Comparison of ENCODE assay signal across 2 cellular contexts in the genomic region with DNA sequence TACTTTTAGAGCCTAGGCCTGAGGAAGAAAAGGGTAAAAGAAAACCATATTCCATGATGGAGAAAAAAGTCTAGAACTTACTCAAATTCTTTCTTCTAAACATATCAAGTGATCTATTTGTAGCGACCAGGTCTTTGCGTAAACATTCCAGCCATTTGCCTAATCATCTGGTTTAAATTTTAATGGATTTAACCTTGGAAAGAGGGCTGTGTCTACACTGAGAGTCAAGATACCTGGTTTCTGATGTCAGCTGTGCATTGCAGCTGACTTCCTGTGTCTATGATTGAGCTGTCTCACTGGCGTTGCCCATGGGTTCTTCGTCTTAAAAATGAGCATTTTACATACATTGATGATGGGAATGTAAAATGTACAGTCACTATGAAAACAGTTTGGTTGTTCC.
TF ChIP-seq lines count a peak whose summit lies in the region.

No MANE protein-coding gene starts in this region.

TF ChIP-seq in A549, 52 proteins besides CTCF, POLR2A, EP300 and RAD21 (continued from another document):
- TF ChIP-seq, protein P1, sequence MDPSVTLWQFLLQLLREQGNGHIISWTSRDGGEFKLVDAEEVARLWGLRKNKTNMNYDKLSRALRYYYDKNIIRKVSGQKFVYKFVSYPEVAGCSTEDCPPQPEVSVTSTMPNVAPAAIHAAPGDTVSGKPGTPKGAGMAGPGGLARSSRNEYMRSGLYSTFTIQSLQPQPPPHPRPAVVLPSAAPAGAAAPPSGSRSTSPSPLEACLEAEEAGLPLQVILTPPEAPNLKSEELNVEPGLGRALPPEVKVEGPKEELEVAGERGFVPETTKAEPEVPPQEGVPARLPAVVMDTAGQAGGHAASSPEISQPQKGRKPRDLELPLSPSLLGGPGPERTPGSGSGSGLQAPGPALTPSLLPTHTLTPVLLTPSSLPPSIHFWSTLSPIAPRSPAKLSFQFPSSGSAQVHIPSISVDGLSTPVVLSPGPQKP (IDR thresholded peaks at IDR 0.05; ENCODE audit: low read depth, low read length) = no peak
- TF ChIP-seq RFX5 (IDR thresholded peaks at IDR 0.05) (no peak), MAZ (IDR thresholded peaks at IDR 0.05; ENCODE audit: borderline replicate concordance, low read depth, low read length) (no peak), EHMT2 (IDR thresholded peaks at IDR 0.05; ENCODE audit: low read depth) (no peak), ZC3H11A (IDR thresholded peaks at IDR 0.05) (no peak), RARB (CRISPR knock-in tag; IDR thresholded peaks at IDR 0.05) (no peak), HOXA7 (CRISPR knock-in tag; IDR thresholded peaks at IDR 0.05) (no peak), RNF2 (IDR thresholded peaks at IDR 0.05; ENCODE audit: borderline replicate concordance, low read depth) (no peak)

TF ChIP-seq in HepG2, 621 proteins besides CTCF, POLR2A, EP300 and RAD21 (continued from another document and continues in another):
- no peak for TF ChIP-seq HOXD1 (CRISPR knock-in tag; IDR thresholded peaks at IDR 0.05)
- no peak for TF ChIP-seq SIN3B (IDR thresholded peaks at IDR 0.05; ENCODE audit: low read length)
- TF ChIP-seq, protein P2, sequence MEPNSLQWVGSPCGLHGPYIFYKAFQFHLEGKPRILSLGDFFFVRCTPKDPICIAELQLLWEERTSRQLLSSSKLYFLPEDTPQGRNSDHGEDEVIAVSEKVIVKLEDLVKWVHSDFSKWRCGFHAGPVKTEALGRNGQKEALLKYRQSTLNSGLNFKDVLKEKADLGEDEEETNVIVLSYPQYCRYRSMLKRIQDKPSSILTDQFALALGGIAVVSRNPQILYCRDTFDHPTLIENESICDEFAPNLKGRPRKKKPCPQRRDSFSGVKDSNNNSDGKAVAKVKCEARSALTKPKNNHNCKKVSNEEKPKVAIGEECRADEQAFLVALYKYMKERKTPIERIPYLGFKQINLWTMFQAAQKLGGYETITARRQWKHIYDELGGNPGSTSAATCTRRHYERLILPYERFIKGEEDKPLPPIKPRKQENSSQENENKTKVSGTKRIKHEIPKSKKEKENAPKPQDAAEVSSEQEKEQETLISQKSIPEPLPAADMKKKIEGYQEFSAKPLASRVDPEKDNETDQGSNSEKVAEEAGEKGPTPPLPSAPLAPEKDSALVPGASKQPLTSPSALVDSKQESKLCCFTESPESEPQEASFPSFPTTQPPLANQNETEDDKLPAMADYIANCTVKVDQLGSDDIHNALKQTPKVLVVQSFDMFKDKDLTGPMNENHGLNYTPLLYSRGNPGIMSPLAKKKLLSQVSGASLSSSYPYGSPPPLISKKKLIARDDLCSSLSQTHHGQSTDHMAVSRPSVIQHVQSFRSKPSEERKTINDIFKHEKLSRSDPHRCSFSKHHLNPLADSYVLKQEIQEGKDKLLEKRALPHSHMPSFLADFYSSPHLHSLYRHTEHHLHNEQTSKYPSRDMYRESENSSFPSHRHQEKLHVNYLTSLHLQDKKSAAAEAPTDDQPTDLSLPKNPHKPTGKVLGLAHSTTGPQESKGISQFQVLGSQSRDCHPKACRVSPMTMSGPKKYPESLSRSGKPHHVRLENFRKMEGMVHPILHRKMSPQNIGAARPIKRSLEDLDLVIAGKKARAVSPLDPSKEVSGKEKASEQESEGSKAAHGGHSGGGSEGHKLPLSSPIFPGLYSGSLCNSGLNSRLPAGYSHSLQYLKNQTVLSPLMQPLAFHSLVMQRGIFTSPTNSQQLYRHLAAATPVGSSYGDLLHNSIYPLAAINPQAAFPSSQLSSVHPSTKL (CRISPR knock-in tag; IDR thresholded peaks at IDR 0.05) = peak; percentile 94
- 0 out of 2 replicates have a peak, but pooled peaks have one; percentile 64 for TF ChIP-seq EHMT2 (IDR thresholded peaks at IDR 0.05; ENCODE audit: borderline replicate concordance, low read depth, low read length)
- no peak for TF ChIP-seq ZNF672 (CRISPR knock-in tag; IDR thresholded peaks at IDR 0.05)
- TF ChIP-seq HOXA9 (CRISPR knock-in tag; IDR thresholded peaks at IDR 0.05; ENCODE audit: borderline replicate concordance) = no peak
- no peak for TF ChIP-seq NAIF1 (CRISPR knock-in tag; IDR thresholded peaks at IDR 0.05; ENCODE audit: borderline replicate concordance)
- TF ChIP-seq BCL6 (CRISPR knock-in tag; IDR thresholded peaks at IDR 0.05) = peak; percentile 86
- no peak for TF ChIP-seq ZNF124 (CRISPR knock-in tag; IDR thresholded peaks at IDR 0.05)
- TF ChIP-seq KLF9 (CRISPR knock-in tag; IDR thresholded peaks at IDR 0.05; ENCODE audit: low read depth) = no peak
- peak; percentile 59; the same call in 1 of the 2 replicates for TF ChIP-seq SALL1 (CRISPR knock-in tag; IDR thresholded peaks at IDR 0.05)
- no peak for TF ChIP-seq NR3C1 (CRISPR knock-in tag; IDR thresholded peaks at IDR 0.05)
- no peak for TF ChIP-seq ZFP90 (CRISPR knock-in tag; IDR thresholded peaks at IDR 0.05; ENCODE audit: borderline replicate concordance)
- 0 out of 2 replicates have a peak, but pooled peaks have one; percentile 23 for TF ChIP-seq HOXA7 (CRISPR knock-in tag; IDR thresholded peaks at IDR 0.05)
- TF ChIP-seq, protein P3, sequence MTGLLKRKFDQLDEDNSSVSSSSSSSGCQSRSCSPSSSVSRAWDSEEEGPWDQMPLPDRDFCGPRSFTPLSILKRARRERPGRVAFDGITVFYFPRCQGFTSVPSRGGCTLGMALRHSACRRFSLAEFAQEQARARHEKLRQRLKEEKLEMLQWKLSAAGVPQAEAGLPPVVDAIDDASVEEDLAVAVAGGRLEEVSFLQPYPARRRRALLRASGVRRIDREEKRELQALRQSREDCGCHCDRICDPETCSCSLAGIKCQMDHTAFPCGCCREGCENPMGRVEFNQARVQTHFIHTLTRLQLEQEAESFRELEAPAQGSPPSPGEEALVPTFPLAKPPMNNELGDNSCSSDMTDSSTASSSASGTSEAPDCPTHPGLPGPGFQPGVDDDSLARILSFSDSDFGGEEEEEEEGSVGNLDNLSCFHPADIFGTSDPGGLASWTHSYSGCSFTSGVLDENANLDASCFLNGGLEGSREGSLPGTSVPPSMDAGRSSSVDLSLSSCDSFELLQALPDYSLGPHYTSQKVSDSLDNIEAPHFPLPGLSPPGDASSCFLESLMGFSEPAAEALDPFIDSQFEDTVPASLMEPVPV (CRISPR knock-in tag; IDR thresholded peaks at IDR 0.05) = no peak
- TF ChIP-seq MED1 (CRISPR knock-in tag; IDR thresholded peaks at IDR 0.05) = peak; percentile 98
- peak; percentile 10; the same call in 1 of the 2 replicates for TF ChIP-seq TBX3 (IDR thresholded peaks at IDR 0.05; ENCODE audit: borderline replicate concordance)
- TF ChIP-seq MIXL1 (CRISPR knock-in tag; IDR thresholded peaks at IDR 0.05) = peak; percentile 95
- no peak for TF ChIP-seq RFXAP (CRISPR knock-in tag; IDR thresholded peaks at IDR 0.05; ENCODE audit: borderline replicate concordance)
- TF ChIP-seq, protein P4, sequence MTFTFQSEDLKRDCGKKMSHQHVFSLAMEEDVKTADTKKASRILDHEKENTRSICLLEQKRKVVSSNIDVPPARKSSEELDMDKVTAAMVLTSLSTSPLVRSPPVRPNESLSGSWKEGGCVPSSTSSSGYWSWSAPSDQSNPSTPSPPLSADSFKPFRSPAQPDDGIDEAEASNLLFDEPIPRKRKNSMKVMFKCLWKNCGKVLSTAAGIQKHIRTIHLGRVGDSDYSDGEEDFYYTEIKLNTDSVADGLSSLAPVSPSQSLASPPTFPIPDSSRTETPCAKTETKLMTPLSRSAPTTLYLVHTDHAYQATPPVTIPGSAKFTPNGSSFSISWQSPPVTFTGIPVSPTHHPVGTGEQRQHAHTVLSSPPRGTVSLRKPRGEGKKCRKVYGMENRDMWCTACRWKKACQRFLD (CRISPR knock-in tag; IDR thresholded peaks at IDR 0.05; ENCODE audit: borderline replicate concordance) = no peak
- peak; percentile 90 for TF ChIP-seq TARDBP (CRISPR knock-in tag; IDR thresholded peaks at IDR 0.05)
- TF ChIP-seq ZNF607 (CRISPR knock-in tag; IDR thresholded peaks at IDR 0.05; ENCODE audit: borderline replicate concordance) = no peak
- TF ChIP-seq ZNF430 (CRISPR knock-in tag; IDR thresholded peaks at IDR 0.05) = 0 out of 2 replicates have a peak, but pooled peaks have one; percentile 27
- TF ChIP-seq ZNF768 (CRISPR knock-in tag; IDR thresholded peaks at IDR 0.05) = no peak
- TF ChIP-seq, protein P5, sequence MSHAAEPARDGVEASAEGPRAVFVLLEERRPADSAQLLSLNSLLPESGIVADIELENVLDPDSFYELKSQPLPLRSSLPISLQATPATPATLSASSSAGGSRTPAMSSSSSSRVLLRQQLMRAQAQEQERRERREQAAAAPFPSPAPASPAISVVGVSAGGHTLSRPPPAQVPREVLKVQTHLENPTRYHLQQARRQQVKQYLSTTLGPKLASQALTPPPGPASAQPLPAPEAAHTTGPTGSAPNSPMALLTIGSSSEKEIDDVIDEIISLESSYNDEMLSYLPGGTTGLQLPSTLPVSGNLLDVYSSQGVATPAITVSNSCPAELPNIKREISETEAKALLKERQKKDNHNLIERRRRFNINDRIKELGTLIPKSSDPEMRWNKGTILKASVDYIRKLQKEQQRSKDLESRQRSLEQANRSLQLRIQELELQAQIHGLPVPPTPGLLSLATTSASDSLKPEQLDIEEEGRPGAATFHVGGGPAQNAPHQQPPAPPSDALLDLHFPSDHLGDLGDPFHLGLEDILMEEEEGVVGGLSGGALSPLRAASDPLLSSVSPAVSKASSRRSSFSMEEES (CRISPR knock-in tag; IDR thresholded peaks at IDR 0.05) = peak; percentile 73
- no peak for TF ChIP-seq SSRP1 (CRISPR knock-in tag; IDR thresholded peaks at IDR 0.05)
- peak; percentile 93 for TF ChIP-seq HMG20A (CRISPR knock-in tag; IDR thresholded peaks at IDR 0.05; ENCODE audit: borderline replicate concordance)
- no peak for TF ChIP-seq ZNF235 (CRISPR knock-in tag; IDR thresholded peaks at IDR 0.05; ENCODE audit: borderline replicate concordance)
- peak; percentile 85 for TF ChIP-seq FOSL2 (CRISPR knock-in tag; IDR thresholded peaks at IDR 0.05)
- TF ChIP-seq, protein P6, sequence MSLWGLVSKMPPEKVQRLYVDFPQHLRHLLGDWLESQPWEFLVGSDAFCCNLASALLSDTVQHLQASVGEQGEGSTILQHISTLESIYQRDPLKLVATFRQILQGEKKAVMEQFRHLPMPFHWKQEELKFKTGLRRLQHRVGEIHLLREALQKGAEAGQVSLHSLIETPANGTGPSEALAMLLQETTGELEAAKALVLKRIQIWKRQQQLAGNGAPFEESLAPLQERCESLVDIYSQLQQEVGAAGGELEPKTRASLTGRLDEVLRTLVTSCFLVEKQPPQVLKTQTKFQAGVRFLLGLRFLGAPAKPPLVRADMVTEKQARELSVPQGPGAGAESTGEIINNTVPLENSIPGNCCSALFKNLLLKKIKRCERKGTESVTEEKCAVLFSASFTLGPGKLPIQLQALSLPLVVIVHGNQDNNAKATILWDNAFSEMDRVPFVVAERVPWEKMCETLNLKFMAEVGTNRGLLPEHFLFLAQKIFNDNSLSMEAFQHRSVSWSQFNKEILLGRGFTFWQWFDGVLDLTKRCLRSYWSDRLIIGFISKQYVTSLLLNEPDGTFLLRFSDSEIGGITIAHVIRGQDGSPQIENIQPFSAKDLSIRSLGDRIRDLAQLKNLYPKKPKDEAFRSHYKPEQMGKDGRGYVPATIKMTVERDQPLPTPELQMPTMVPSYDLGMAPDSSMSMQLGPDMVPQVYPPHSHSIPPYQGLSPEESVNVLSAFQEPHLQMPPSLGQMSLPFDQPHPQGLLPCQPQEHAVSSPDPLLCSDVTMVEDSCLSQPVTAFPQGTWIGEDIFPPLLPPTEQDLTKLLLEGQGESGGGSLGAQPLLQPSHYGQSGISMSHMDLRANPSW (CRISPR knock-in tag; IDR thresholded peaks at IDR 0.05; ENCODE audit: borderline replicate concordance) = 0 out of 2 replicates have a peak, but pooled peaks have one; percentile 26
- TF ChIP-seq KMT2A (CRISPR knock-in tag; IDR thresholded peaks at IDR 0.05) = 0 out of 2 replicates have a peak, but pooled peaks have one; percentile 23
- TF ChIP-seq GFI1 (CRISPR knock-in tag; IDR thresholded peaks at IDR 0.05; ENCODE audit: borderline replicate concordance) = peak; percentile 82
- no peak for TF ChIP-seq NFATC3 (CRISPR knock-in tag; IDR thresholded peaks at IDR 0.05)
- no peak for TF ChIP-seq IKZF4 (CRISPR knock-in tag; IDR thresholded peaks at IDR 0.05; ENCODE audit: borderline replicate concordance, low read depth, not compliant biosample characterization)
- TF ChIP-seq, protein P7, sequence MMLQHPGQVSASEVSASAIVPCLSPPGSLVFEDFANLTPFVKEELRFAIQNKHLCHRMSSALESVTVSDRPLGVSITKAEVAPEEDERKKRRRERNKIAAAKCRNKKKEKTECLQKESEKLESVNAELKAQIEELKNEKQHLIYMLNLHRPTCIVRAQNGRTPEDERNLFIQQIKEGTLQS (CRISPR knock-in tag; IDR thresholded peaks at IDR 0.05) = peak; percentile 77; the same call in 1 of the 2 replicates
- TF ChIP-seq HNRNPL (IDR thresholded peaks at IDR 0.05; ENCODE audit: low read depth, low read length) = no peak
- no peak for TF ChIP-seq U2AF2 (IDR thresholded peaks at IDR 0.05; ENCODE audit: low read depth, low read length)
- no peak for TF ChIP-seq FOXC1 (CRISPR knock-in tag; IDR thresholded peaks at IDR 0.05; ENCODE audit: borderline replicate concordance)
- peak; percentile 70 for TF ChIP-seq ELF1 (CRISPR knock-in tag; IDR thresholded peaks at IDR 0.05)
- no peak for TF ChIP-seq ZNF234 (CRISPR knock-in tag; conservative IDR thresholded peaks at IDR 0.05)
- TF ChIP-seq ARNTL (CRISPR knock-in tag; IDR thresholded peaks at IDR 0.05) = peak; percentile 76
- TF ChIP-seq ZNF335 (CRISPR knock-in tag; IDR thresholded peaks at IDR 0.05) = peak; percentile 50; the same call in 1 of the 2 replicates
- no peak for TF ChIP-seq ETV6 (CRISPR knock-in tag; conservative IDR thresholded peaks at IDR 0.05)
- TF ChIP-seq THYN1 (CRISPR knock-in tag; IDR thresholded peaks at IDR 0.05; ENCODE audit: borderline replicate concordance, low read depth) = no peak
- peak; percentile 68 for TF ChIP-seq TCF7 (IDR thresholded peaks at IDR 0.05; ENCODE audit: low read depth)
- TF ChIP-seq ZFP36L1 (CRISPR knock-in tag; IDR thresholded peaks at IDR 0.05) = 0 out of 2 replicates have a peak, but pooled peaks have one; percentile 53
- TF ChIP-seq HNRNPH1 (optimal IDR thresholded peaks at IDR 0.05; ENCODE audit: low read depth, low read length) = no peak
- peak in 1 of 2 experiments; percentile 55; a peak in 1 of 4 replicates for TF ChIP-seq KLF16 (CRISPR knock-in tag; IDR thresholded peaks at IDR 0.05)
- TF ChIP-seq ZNF883 (CRISPR knock-in tag; IDR thresholded peaks at IDR 0.05; ENCODE audit: not compliant biosample characterization) = no peak
- TF ChIP-seq FOXO1 (CRISPR knock-in tag; IDR thresholded peaks at IDR 0.05) = peak; percentile 76; the same call in 1 of the 2 replicates
- TF ChIP-seq ZNF44 (CRISPR knock-in tag; IDR thresholded peaks at IDR 0.05) = no peak
- 0 out of 2 replicates have a peak, but pooled peaks have one; percentile 48 for TF ChIP-seq SNAI1 (CRISPR knock-in tag; IDR thresholded peaks at IDR 0.05; ENCODE audit: borderline replicate concordance)
- TF ChIP-seq ZNF225 (CRISPR knock-in tag; IDR thresholded peaks at IDR 0.05) = no peak
- TF ChIP-seq PCBP2 (optimal IDR thresholded peaks at IDR 0.05; ENCODE audit: low read depth, low read length, poor library complexity, severe bottlenecking) = no peak
- no peak for TF ChIP-seq TMF1 (CRISPR knock-in tag; IDR thresholded peaks at IDR 0.05; ENCODE audit: low read depth)
